Comparison of ENCODE assay signal across 16 cellular contexts in genomic region chr5:117488976-117489500, GRCh38.
DNase-seq lines count a peak whose midpoint lies in the region; ATAC-seq and TF ChIP-seq lines count a peak whose summit lies in the region.
"Had no signal": no experiment of that assay in that cellular context is flagged by ENCODE, and none has a peak within 500 bp of the region (broad histone marks: within the 10 kb centered on the region; RNA-seq: fewer than 3 reads in every experiment).

No MANE protein-coding gene starts in this region.

- no peaks in the 10 kb centered on the region for H3K4me1 Mint-ChIP-seq in naive thymus-derived CD8-positive, alpha-beta T cell
- H3K4me1 Mint-ChIP-seq: central memory CD8-positive, alpha-beta T cell had no signal

- POLR2A ChIA-PET in naive thymus-derived CD8-positive, alpha-beta T cell (lab: Charles Lee): no interaction called here

- H3K27me3 Mint-ChIP-seq in naive thymus-derived CD8-positive, alpha-beta T cell: no peaks in the 10 kb centered on the region
- H3K27me3 Mint-ChIP-seq: central memory CD8-positive, alpha-beta T cell had no signal

- H3K9me3 Mint-ChIP-seq in naive thymus-derived CD8-positive, alpha-beta T cell: peaks cover 0 to 15% (median 4%) of the 10 kb centered on the region in 9 donors
- peaks cover 3 to 13% of the 10 kb centered on the region in 2 donors for H3K9me3 Mint-ChIP-seq in activated naive CD4-positive, alpha-beta T cell treated with anti-CD3 and anti-CD28 coated beads, Interleukin-2, amount 50 U/mL, for 72 hours

- no peak for ATAC-seq in naive thymus-derived CD8-positive, alpha-beta T cell
- no peak for ATAC-seq in activated naive CD4-positive, alpha-beta T cell treated with anti-CD3 and anti-CD28 coated beads, Interleukin-2, amount 50 U/mL, for 72 hours
- ATAC-seq: left lobe of liver had no signal

- TF ChIP-seq CTCF in testis (IDR thresholded peaks at IDR 0.05): no peak

- 60 to 65% methylated on average over 2 of the region's 2 CpGs for WGBS in testis, 2 donors

- DNase-seq in DMS153 (lab: John Stamatoyannopoulos, UW): peak; percentile 57
- DNase-seq in NCI-H1105 (lab: John Stamatoyannopoulos, UW): peak; percentile 55
- peak; percentile 31 for DNase-seq in NCI-H510A (lab: John Stamatoyannopoulos, UW)
- peak; percentile 79 for DNase-seq in fibroblast of gingiva (ENCODE audit: low read depth)
- DNase-seq in naive thymus-derived CD8-positive, alpha-beta T cell: no peak
- DNase-seq in NCI-H146 (lab: John Stamatoyannopoulos, UW): no peak
- DNase-seq in testis: no peak
- no peak for DNase-seq in activated naive CD4-positive, alpha-beta T cell treated with anti-CD3 and anti-CD28 coated beads, Interleukin-2, amount 50 U/mL, for 72 hours (ENCODE audit: low spot score in 2 of 2)
- DNase-seq: activated CD4-positive, alpha-beta T cell treated with anti-CD3 and anti-CD28 coated beads for 4 hours; activated effector memory CD4-positive, alpha-beta T cell treated with Interleukin-2 at 50 U/mL for 16 hours; erythroblast; NCI-H526 had no signal

- no peaks in the 10 kb centered on the region for H3K27me3 ChIP-seq in testis
- H3K27me3 ChIP-seq: neural progenitor cell had no signal

- H3K4me1 ChIP-seq in testis: no peaks in the 10 kb centered on the region
- H3K4me1 ChIP-seq: neural progenitor cell had no signal

- no peak overlapping the region for H3K4me3 Mint-ChIP-seq in naive thymus-derived CD8-positive, alpha-beta T cell
- H3K4me3 Mint-ChIP-seq: central memory CD8-positive, alpha-beta T cell; mesothelial cell of epicardium; neural progenitor cell had no signal

- H3K4me3 ChIP-seq in testis: no peak overlapping the region
- H3K4me3 ChIP-seq: neural progenitor cell had no signal

- no peak for TF ChIP-seq POLR2A in testis (IDR thresholded peaks at IDR 0.05)

- H3K36me3 Mint-ChIP-seq in naive thymus-derived CD8-positive, alpha-beta T cell: no peaks in the 10 kb centered on the region
- no peaks in the 10 kb centered on the region for H3K36me3 Mint-ChIP-seq in activated naive CD4-positive, alpha-beta T cell treated with anti-CD3 and anti-CD28 coated beads, Interleukin-2, amount 50 U/mL, for 72 hours
- H3K36me3 Mint-ChIP-seq: neural progenitor cell had no signal

- no peak overlapping the region for H3K27ac ChIP-seq in testis
- H3K27ac ChIP-seq: neural progenitor cell had no signal

- H3K27ac Mint-ChIP-seq in naive thymus-derived CD8-positive, alpha-beta T cell: no peak overlapping the region
- H3K27ac Mint-ChIP-seq in activated naive CD4-positive, alpha-beta T cell treated with anti-CD3 and anti-CD28 coated beads, Interleukin-2, amount 50 U/mL, for 72 hours: no peak overlapping the region
- H3K27ac Mint-ChIP-seq: mesothelial cell of epicardium, neural progenitor cell had no signal

- no peaks in the 10 kb centered on the region for H3K9me3 ChIP-seq in testis

- no peaks in the 10 kb centered on the region for H3K36me3 ChIP-seq in testis (ENCODE audit: low read depth, missing control alignments)
- H3K36me3 ChIP-seq: neural progenitor cell had no signal

- intact Hi-C loops in testis (cut with DNase I; ENCODE audit: low total_unique reads): no loop called here

Comparison
In these comparisons a context has a peak if more than half of its experiments do, and no peak if none do; other contexts are left out.
1. DNase-seq: peak in DMS153 (single experiment), NCI-H1105 (single experiment), NCI-H510A (single experiment) and fibroblast of gingiva (single experiment); none in naive thymus-derived CD8-positive, alpha-beta T cell (0 of 10), NCI-H146 (single experiment), testis (single experiment) and activated naive CD4-positive, alpha-beta T cell treated with anti-CD3 and anti-CD28 coated beads, Interleukin-2, amount 50 U/mL, for 72 hours (0 of 2).